1 cellular context compared by ENCODE assay signal in genomic region chr11:72048718-72049460, GRCh38.
TF ChIP-seq lines count a peak whose summit lies in the region.

No MANE protein-coding gene starts in this region.

TF ChIP-seq in H1, 55 proteins besides CTCF, POLR2A, EP300 and RAD21:
- TF ChIP-seq EZH2 (IDR thresholded peaks at IDR 0.05; ENCODE audit: low read depth, low read length, severe bottlenecking), result no peak
- TF ChIP-seq YY1 (IDR thresholded peaks at IDR 0.05; ENCODE audit: low read depth, low read length), result 0 out of 2 replicates have a peak, but pooled peaks have one; percentile 17
